In the genomic region with DNA sequence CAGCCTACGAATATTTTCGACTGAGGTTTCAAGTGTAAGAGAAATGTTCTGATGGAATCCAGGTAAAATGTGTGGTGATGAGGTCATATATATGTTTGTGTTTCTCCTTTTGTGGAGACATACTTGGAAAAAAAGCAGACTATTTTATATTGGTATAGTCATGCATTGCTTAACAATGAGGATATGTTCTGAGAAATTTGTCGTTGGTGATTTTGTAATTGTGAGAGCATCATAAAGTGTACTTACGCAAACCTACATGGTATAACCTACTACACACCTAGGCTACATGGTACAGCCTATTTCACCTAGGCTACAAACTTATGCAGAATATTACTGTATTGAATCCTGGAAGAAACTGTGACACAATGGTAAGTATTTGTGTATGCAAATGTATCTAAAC, we compare ENCODE assay signal across 20 cellular contexts.
DNase-seq lines count a peak whose midpoint lies in the region; ATAC-seq, FAIRE-seq and TF ChIP-seq lines count a peak whose summit lies in the region.
"Had no signal": no experiment of that assay in that cellular context is flagged by ENCODE, and none has a peak within 500 bp of the region (broad histone marks: within the 10 kb centered on the region; RNA-seq: fewer than 3 reads in every experiment).

No MANE protein-coding gene starts in this region.

- TF ChIP-seq CTCF in D721Med (IDR thresholded peaks at IDR 0.05; ENCODE audit: insufficient read depth, missing control alignments) (no peak), fibroblast of mammary gland (conservative IDR thresholded peaks at IDR 0.05; ENCODE audit: control insufficient read depth, insufficient read depth, low read depth, low read length) (no peak), foreskin fibroblast (IDR thresholded peaks at IDR 0.05; ENCODE audit: low read depth, low read length) (no peak)

- DNase-seq in D721Med (ENCODE audit: insufficient read length, low spot score) = no peak
- peak; percentile 18 to 37 for DNase-seq in NCI-H526 (lab: John Stamatoyannopoulos, UW)
- DNase-seq in amniotic epithelial cell (ENCODE audit: low read depth) = peak; percentile 11
- DNase-seq in fibroblast of mammary gland (ENCODE audit: low read depth) = peak; percentile 6
- DNase-seq in NCI-H510A treated with DMSO at 0.1 percent for 48 hours (lab: John Stamatoyannopoulos, UW) = no peak
- no peak for DNase-seq in foreskin fibroblast
- DNase-seq in ACHN = no peak
- DNase-seq: Caco-2; CD4-positive, CD25-positive, alpha-beta regulatory T cell; CD8-positive, alpha-beta T cell; DMS 273 treated with DMSO at 0.1 percent for 48 hours; DMS79; EL; GDM1; H9 had no signal

- FAIRE-seq in D721Med (lab: Jason Lieb, UNC) = peak; percentile 48
- FAIRE-seq: GM12878 had no signal

- in situ Hi-C loops in ACHN (cut with HindIII; ENCODE audit: low pct_ligation_motif_present, low pct_unique_long_range_greater_than_20kb, low sequenced_read_pairs) = no loop called here

- ATAC-seq in GM18907 (IDR thresholded peaks at IDR 0.05; ENCODE audit: unreplicated experiment) = no peak
- ATAC-seq: CD8-positive, alpha-beta T cell; GM12878; GM23338; HCT116 had no signal

- H3K4me3 ChIP-seq in fibroblast of mammary gland (ENCODE audit: control insufficient read depth, low read depth, low read length) (no peak overlapping the region), foreskin fibroblast (ENCODE audit: low read depth in 1 of 2, low read length in 2 of 2) (no peak overlapping the region)
- H3K4me3 ChIP-seq: BLaER1, GM12878, GM23338 had no signal

Comparison
In these comparisons a context has a peak if more than half of its experiments do, and no peak if none do; other contexts are left out.
1. DNase-seq: peak in NCI-H526 (2 of 2), amniotic epithelial cell (single experiment) and fibroblast of mammary gland (single experiment); none in D721Med (single experiment), NCI-H510A treated with DMSO at 0.1 percent for 48 hours (single experiment), foreskin fibroblast (0 of 2) and ACHN (single experiment).